In genomic region chr1:46310321-46310720, GRCh38 we compare ENCODE assay signal across 30 cellular contexts.
"Had no signal": no experiment of that assay in that cellular context is flagged by ENCODE, and none has a peak within 500 bp of the region (broad histone marks: within the 10 kb centered on the region; RNA-seq: fewer than 3 reads in every experiment).

No MANE protein-coding gene starts in this region.

- H3K27me3 ChIP-seq: left lung, ovary, sigmoid colon, spleen, suprapubic skin, tibial artery, upper lobe of right lung had no signal

- H3K4me3 Mint-ChIP-seq: immature natural killer cell; mesothelial cell of epicardium; natural killer cell; nephron progenitor cell; stimulated activated effector memory CD8-positive, alpha-beta T cell treated with anti-CD3 and anti-CD28 coated beads, Interleukin-12 subunit alpha, Interleukin-12 subunit beta, amount 100 ng/mL, for 72 hours; stimulated activated naive CD8-positive, alpha-beta T cell treated with anti-CD3 and anti-CD28 coated beads, Interleukin-15, Interleukin-2, amounts not matched to agents 100 ng/mL and 50 ng/mL, for 24 hours had no signal

- H3K36me3 ChIP-seq: ovary had no signal

- H3K4me3 ChIP-seq: left lung, lower lobe of right lung, ovary, prostate gland, sigmoid colon, spleen, suprapubic skin, thoracic aorta, tibial artery, upper lobe of right lung had no signal

- H3K9me3 Mint-ChIP-seq: immature natural killer cell; mesothelial cell of epicardium; naive B cell; natural killer cell; nephron progenitor cell; stimulated activated effector memory CD8-positive, alpha-beta T cell treated with anti-CD3 and anti-CD28 coated beads, Interleukin-12 subunit alpha, Interleukin-12 subunit beta, amount 100 ng/mL, for 72 hours; stimulated activated naive CD8-positive, alpha-beta T cell treated with anti-CD3 and anti-CD28 coated beads, Interleukin-15, Interleukin-2, amounts not matched to agents 100 ng/mL and 50 ng/mL, for 24 hours had no signal

- H3K9me3 ChIP-seq: left lung, lower lobe of right lung, prostate gland, sigmoid colon, spleen, suprapubic skin, thoracic aorta, tibial artery, upper lobe of right lung had no signal

- FAIRE-seq: islet of Langerhans, kidney, small intestine, urothelium cell line had no signal

- DNase-seq: hypothalamus; immature natural killer cell; kidney; left colon; left lung; lower lobe of right lung; mammary epithelial cell; mesenchymal stem cell; naive B cell; natural killer cell; nephron progenitor cell; ovary; retina; right cardiac atrium; sigmoid colon; small intestine; spleen; stimulated activated CD4-positive, alpha-beta T cell treated with anti-CD3 and anti-CD28 coated beads, Interleukin-4, amount 100 ng/mL, for 24 hours; stimulated activated naive CD4-positive, alpha-beta T cell; tibial artery; trophoblast cell; upper lobe of right lung had no signal

- H3K27ac Mint-ChIP-seq: immature natural killer cell; mesothelial cell of epicardium; naive B cell; natural killer cell; nephron progenitor cell; stimulated activated effector memory CD8-positive, alpha-beta T cell treated with anti-CD3 and anti-CD28 coated beads, Interleukin-12 subunit alpha, Interleukin-12 subunit beta, amount 100 ng/mL, for 72 hours; stimulated activated naive CD8-positive, alpha-beta T cell treated with anti-CD3 and anti-CD28 coated beads, Interleukin-15, Interleukin-2, amounts not matched to agents 100 ng/mL and 50 ng/mL, for 24 hours had no signal

- ATAC-seq: left colon; left lung; lower lobe of right lung; natural killer cell; right cardiac atrium; stimulated activated effector memory CD8-positive, alpha-beta T cell treated with anti-CD3 and anti-CD28 coated beads, Interleukin-12 subunit alpha, Interleukin-12 subunit beta, amount 100 ng/mL, for 72 hours had no signal

- H3K27ac ChIP-seq: left lung, lower lobe of right lung, ovary, prostate gland, sigmoid colon, suprapubic skin, thoracic aorta, tibial artery, upper lobe of right lung had no signal

- H3K4me1 ChIP-seq: prostate gland had no signal

- H3K27me3 Mint-ChIP-seq: naive B cell; stimulated activated naive CD8-positive, alpha-beta T cell treated with anti-CD3 and anti-CD28 coated beads, Interleukin-15, Interleukin-2, amounts not matched to agents 100 ng/mL and 50 ng/mL, for 24 hours had no signal
